ENCODE assay signal across 14 cellular contexts in the genomic region with DNA sequence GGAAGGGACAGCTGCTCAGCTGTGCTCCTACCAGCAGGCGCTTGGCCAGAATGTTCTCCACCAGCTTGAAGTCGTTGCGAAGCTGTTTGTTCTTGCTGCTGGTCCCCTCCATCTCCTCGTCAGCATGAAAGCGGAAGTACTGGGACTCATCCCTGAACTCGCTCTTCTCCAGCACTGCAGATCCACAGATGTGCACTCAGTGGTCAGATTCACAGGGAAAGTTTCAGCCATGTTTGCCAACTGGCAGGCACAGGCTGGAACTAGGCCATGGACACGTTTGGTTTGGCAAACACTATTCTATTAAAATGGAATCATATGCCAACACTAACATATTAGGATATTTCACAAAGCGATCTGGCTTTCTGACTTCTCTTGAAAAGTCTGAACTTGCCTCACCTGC.
DNase-seq lines count a peak whose midpoint lies in the region; ATAC-seq and TF ChIP-seq lines count a peak whose summit lies in the region.
"Had no signal": no experiment of that assay in that cellular context is flagged by ENCODE, and none has a peak within 500 bp of the region (broad histone marks: within the 10 kb centered on the region; RNA-seq: fewer than 3 reads in every experiment).

No MANE protein-coding gene starts in this region.

- H3K9me3 ChIP-seq in stomach: no peaks in the 10 kb centered on the region

- no peaks in the 10 kb centered on the region for H3K27me3 ChIP-seq in dorsolateral prefrontal cortex
- H3K27me3 ChIP-seq in stomach: no peaks in the 10 kb centered on the region
- H3K27me3 ChIP-seq: hepatocyte, spleen, tibial nerve had no signal

- H3K4me1 Mint-ChIP-seq in activated CD4-positive, alpha-beta T cell treated with anti-CD3 and anti-CD28 coated beads for 36 hours: no peaks in the 10 kb centered on the region

- ATAC-seq in activated CD4-positive, alpha-beta T cell treated with anti-CD3 and anti-CD28 coated beads for 36 hours: no peak
- ATAC-seq: activated CD4-positive, CD25-positive, alpha-beta regulatory T cell treated with anti-CD3 and anti-CD28 coated beads, Interleukin-2, amount 50 U/mL, for 24 hours had no signal

- TF ChIP-seq EP300 in stomach (IDR thresholded peaks at IDR 0.05): no peak

- no peak overlapping the region for H3K4me3 Mint-ChIP-seq in activated CD4-positive, alpha-beta T cell treated with anti-CD3 and anti-CD28 coated beads for 36 hours

- no peak for TF ChIP-seq POLR2A in stomach (IDR thresholded peaks at IDR 0.05)

- POLR2A ChIA-PET in activated CD4-positive, alpha-beta T cell treated with anti-CD3 and anti-CD28 coated beads for 36 hours (lab: Charles Lee): no interaction called here
- POLR2A ChIA-PET in RWPE1 (lab: Yijun Ruan, JAX; ENCODE audit: low non-redundant PET): no interaction called here

- TF ChIP-seq CTCF in RWPE1 (conservative IDR thresholded peaks at IDR 0.05; ENCODE audit: low read depth) (no peak), dorsolateral prefrontal cortex (IDR thresholded peaks at IDR 0.05 in 54 of 56, conservative IDR thresholded peaks at IDR 0.05 in 2 of 56; ENCODE audit: low read depth in 1 of 56, partially characterized antibody in 56 of 56) (peak in 1 of 56 donors; percentile 12), stomach (IDR thresholded peaks at IDR 0.05) (no peak)

- CTCF ChIA-PET in activated CD4-positive, alpha-beta T cell treated with anti-CD3 and anti-CD28 coated beads for 36 hours (lab: Charles Lee): interaction anchor here (7.7 kb wide), 1 partner anchor 247 kb away, joined by 134 read pairs; no protein-coding TSS in a partner anchor
- CTCF ChIA-PET in RWPE1 (lab: Yijun Ruan, JAX): interaction anchor here (0.7 kb wide), 2 partner anchors 38 to 245 kb away, joined by 3 to 5 read pairs; no protein-coding TSS in a partner anchor

- no peak overlapping the region for H3K4me3 ChIP-seq in dorsolateral prefrontal cortex
- no peak overlapping the region for H3K4me3 ChIP-seq in stomach
- H3K4me3 ChIP-seq: hepatocyte, lung, spleen, tibial nerve had no signal

- H3K4me1 ChIP-seq in stomach: peaks cover 0 to 32% (median 14%) of the 10 kb centered on the region in 4 donors

- peaks cover 5 to 57% (median 23%) of the 10 kb centered on the region in 4 donors for H3K36me3 ChIP-seq in stomach

- intact Hi-C loops in activated CD4-positive, alpha-beta T cell treated with anti-CD3 and anti-CD28 coated beads for 36 hours (cut with DNase I, micrococcal nuclease): no loop called here
- intact Hi-C loops in dorsolateral prefrontal cortex (cut with DNase I) (loop anchor here (5.0 to 10.0 kb wide), 2 partner anchors 67 to 395 kb away; no protein-coding TSS in a partner anchor), stomach (cut with DNase I; ENCODE audit: low total_unique reads) (no loop called here)

- peaks cover 11% of the 10 kb centered on the region for H3K36me3 Mint-ChIP-seq in activated CD4-positive, alpha-beta T cell treated with anti-CD3 and anti-CD28 coated beads for 36 hours (ENCODE audit: low read depth)

- H3K27ac Mint-ChIP-seq in activated CD4-positive, alpha-beta T cell treated with anti-CD3 and anti-CD28 coated beads for 36 hours: peak overlapping the region; percentile 16

- 36 to 69% (median 56%) methylated on average over 5 to 8 of the region's 8 CpGs for WGBS in stomach, 5 donors

- no peaks in the 10 kb centered on the region for H3K27me3 Mint-ChIP-seq in activated CD4-positive, alpha-beta T cell treated with anti-CD3 and anti-CD28 coated beads for 36 hours

- H3K27ac ChIP-seq in RWPE1 (peak overlapping the region; percentile 42), dorsolateral prefrontal cortex (peak overlapping the region in 56 of 59 donors; percentile 9 to 100 (median 94)), stomach (no peak overlapping the region)
- H3K27ac ChIP-seq: hepatocyte, tibial nerve had no signal

- H3K9me3 Mint-ChIP-seq in activated CD4-positive, alpha-beta T cell treated with anti-CD3 and anti-CD28 coated beads for 36 hours (ENCODE audit: low read depth): peaks cover 2% of the 10 kb centered on the region

- DNase-seq in activated CD4-positive, alpha-beta T cell treated with anti-CD3 and anti-CD28 coated beads for 36 hours: no peak
- DNase-seq in activated CD4-positive, alpha-beta T cell treated with anti-CD3 and anti-CD28 coated beads, Interleukin-2, amount 50 U/mL, for 4 hours: no peak
- DNase-seq in RWPE1 (ENCODE audit: low spot score) (no peak), dorsolateral prefrontal cortex (no peak), stomach (peak; percentile 84), AML-193 (lab: John Stamatoyannopoulos, UW) (no peak), NOMO-1 treated with DMSO at 0.1 percent for 48 hours (lab: John Stamatoyannopoulos, UW; ENCODE audit: unreplicated experiment) (no peak)
- DNase-seq in activated effector memory CD4-positive, alpha-beta T cell treated with anti-CD3 and anti-CD28 coated beads, Interleukin-2, amount 50 U/mL, for 16 hours: no peak
- DNase-seq: NCI-H187, spleen had no signal

Comparison
In these comparisons a context has a peak if more than half of its experiments do, and no peak if none do; other contexts are left out.
1. H3K27ac ChIP-seq: peak in RWPE1 (single experiment) and dorsolateral prefrontal cortex (56 of 59); none in stomach (0 of 5).
2. intact Hi-C loops: an anchor here in dorsolateral prefrontal cortex (5.0 to 10.0 kb wide); none called in activated CD4-positive, alpha-beta T cell treated with anti-CD3 and anti-CD28 coated beads for 36 hours and stomach.